In the genomic region with DNA sequence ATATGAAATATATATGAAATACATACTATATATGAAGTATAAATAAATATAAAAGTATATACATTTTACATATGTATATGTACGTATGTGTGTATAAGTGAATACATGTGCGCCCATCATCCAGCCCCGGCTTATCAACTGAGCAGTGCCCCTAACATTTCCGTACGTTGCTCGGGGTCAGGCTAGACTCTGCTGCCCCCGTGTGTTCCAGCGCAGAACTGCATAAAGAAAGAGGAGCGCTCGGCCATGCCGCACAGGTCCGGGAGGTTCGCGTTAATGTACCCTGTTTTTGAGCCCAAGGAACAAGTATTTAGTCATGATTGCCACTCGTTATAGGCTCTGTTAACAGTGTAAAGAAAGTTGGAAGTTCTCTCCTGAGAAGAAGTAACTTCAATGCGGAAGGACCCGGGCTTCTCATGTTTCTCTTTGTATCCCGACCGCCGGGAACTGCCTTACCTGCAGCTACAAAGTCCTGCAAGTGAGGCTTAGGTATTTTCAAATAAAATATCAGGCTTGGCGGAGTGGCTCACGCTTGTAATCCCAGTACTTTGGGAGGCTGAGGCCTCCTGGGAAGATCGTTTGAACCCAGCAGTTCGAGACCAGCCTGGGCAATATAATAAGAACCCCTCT, we compare ENCODE assay signal across 8 cellular contexts. TPM values are rescaled to one million over a fixed set of nuclear protein-coding genes. Genes with fewer than 3 reads are reported as not detected.
DNase-seq lines count a peak whose midpoint lies in the region; ATAC-seq and TF ChIP-seq lines count a peak whose summit lies in the region.

No MANE protein-coding gene starts in this region.

- H2BK120ac ChIP-seq in H9 (ENCODE audit: low read depth, low read length, poor library complexity, severe bottlenecking): no peak overlapping the region

- H3K4me1 ChIP-seq in H9 (ENCODE audit: insufficient read depth, low read length) (no peaks in the 10 kb centered on the region), Loucy (ENCODE audit: insufficient read depth, low read length, poor library complexity, severe bottlenecking) (peaks cover 20% of the 10 kb centered on the region), SK-N-SH (ENCODE audit: control insufficient read depth in 1 of 2, insufficient read depth in 2 of 2, low read depth in 1 of 2, low read length in 1 of 2) (peaks cover 0 to 5% of the 10 kb centered on the region in 2 experiments; a peak in 1 of 4 replicates), cardiac muscle cell (ENCODE audit: low read depth) (no peaks in the 10 kb centered on the region), rectal smooth muscle tissue (ENCODE audit: control insufficient read depth, insufficient read depth, low read length) (peaks cover 6% of the 10 kb centered on the region), vagina (no peaks in the 10 kb centered on the region)

- H3F3A ChIP-seq in Loucy (ENCODE audit: low read depth): peaks cover 7% of the 10 kb centered on the region; the same call in 1 of the 2 replicates
- no peaks in the 10 kb centered on the region for H3F3A ChIP-seq in SK-N-SH (replicated peaks; ENCODE audit: insufficient read depth)

- peak overlapping the region; percentile 4 for H3K4me2 ChIP-seq in H9 (ENCODE audit: insufficient read depth, insufficient read length, low read length)
- peak overlapping the region; percentile 56 for H3K4me2 ChIP-seq in Loucy (ENCODE audit: low read depth, low read length, poor library complexity, severe bottlenecking)
- peak overlapping the region; percentile 69 for H3K4me2 ChIP-seq in SK-N-SH

- H3K4me3 Mint-ChIP-seq in H9: peak overlapping the region; percentile 63 to 73

- H3K27ac Mint-ChIP-seq in H9: peak overlapping the region in 2 of 3 experiments; percentile 70 to 84; a peak in 2 of 7 replicates
- no peak overlapping the region for H3K27ac Mint-ChIP-seq in activated naive CD4-positive, alpha-beta T cell treated with anti-CD3 and anti-CD28 coated beads, Interleukin-2, amount 50 U/mL, for 72 hours

- H3K9me3 ChIP-seq in H9 (ENCODE audit: control insufficient read depth, low read depth, low read length) (no peaks in the 10 kb centered on the region), Loucy (ENCODE audit: insufficient read depth, low read depth, low read length) (no peaks in the 10 kb centered on the region), SK-N-SH (no peaks in the 10 kb centered on the region), cardiac muscle cell (ENCODE audit: low read depth) (no peaks in the 10 kb centered on the region), vagina (no peaks in the 10 kb centered on the region)

- no peaks in the 10 kb centered on the region for H3K36me3 Mint-ChIP-seq in H9 (ENCODE audit: insufficient read depth in 1 of 3, low read depth in 3 of 3)
- no peaks in the 10 kb centered on the region for H3K36me3 Mint-ChIP-seq in activated naive CD4-positive, alpha-beta T cell treated with anti-CD3 and anti-CD28 coated beads, Interleukin-2, amount 50 U/mL, for 72 hours

- H3K27ac ChIP-seq in H9 (ENCODE audit: insufficient read length, low read depth, low read length) (no peak overlapping the region), SK-N-SH (ENCODE audit: low read depth in 2 of 2, low read length in 1 of 2) (no peak overlapping the region), cardiac muscle cell (no peak overlapping the region), rectal smooth muscle tissue (ENCODE audit: low read depth, low read length) (no peak overlapping the region), vagina (no peak overlapping the region)

- H3K27me3 Mint-ChIP-seq in H9 (ENCODE audit: low read depth): peaks cover 13% of the 10 kb centered on the region

- peak overlapping the region; percentile 44 for H3K4me3 ChIP-seq in Loucy (ENCODE audit: low read length, poor library complexity, severe bottlenecking)
- peak overlapping the region; percentile 27 to 47; a peak in 2 of 4 replicates for H3K4me3 ChIP-seq in SK-N-SH (ENCODE audit: low read depth in 2 of 2, low read length in 1 of 2)
- H3K4me3 ChIP-seq in cardiac muscle cell: no peak overlapping the region
- peak overlapping the region; percentile 53 for H3K4me3 ChIP-seq in rectal smooth muscle tissue (ENCODE audit: low read length)
- H3K4me3 ChIP-seq in vagina: peak overlapping the region in 1 of 2 donors; percentile 11

- no peak overlapping the region for H2BK12ac ChIP-seq in H9 (ENCODE audit: insufficient read length, low read depth, low read length)

- H4K8ac ChIP-seq in H9 (replicated peaks; ENCODE audit: insufficient read length, low read depth, low read length): no peak overlapping the region

- no peak overlapping the region for H3K9ac ChIP-seq in H9 (ENCODE audit: extremely low read depth, insufficient read length, low read length)
- H3K9ac ChIP-seq in Loucy (ENCODE audit: low read depth, low read length, poor library complexity, severe bottlenecking): no peak overlapping the region
- no peak overlapping the region for H3K9ac ChIP-seq in SK-N-SH
- H3K9ac ChIP-seq in rectal smooth muscle tissue (ENCODE audit: low read length): no peak overlapping the region

- H3K14ac ChIP-seq in H9 (ENCODE audit: insufficient read depth, low read length): no peak overlapping the region

- no peak overlapping the region for H3K18ac ChIP-seq in H9 (ENCODE audit: insufficient read length, low read depth, low read length)

- TF ChIP-seq EP300 in SK-N-SH (IDR thresholded peaks at IDR 0.05; ENCODE audit: borderline replicate concordance in 1 of 2, low read depth in 1 of 2, low read length in 1 of 2): no peak

- H3K56ac ChIP-seq in H9 (ENCODE audit: insufficient read length, low read depth, low read length): no peak overlapping the region

- H4K20me1 ChIP-seq in H9 (ENCODE audit: control insufficient read depth, insufficient read depth, insufficient read length) (no peaks in the 10 kb centered on the region), Loucy (ENCODE audit: insufficient read depth, low read length, poor library complexity, severe bottlenecking) (no peaks in the 10 kb centered on the region), SK-N-SH (ENCODE audit: insufficient read depth) (no peaks in the 10 kb centered on the region)

- ATAC-seq in activated naive CD4-positive, alpha-beta T cell treated with anti-CD3 and anti-CD28 coated beads, Interleukin-2, amount 50 U/mL, for 72 hours: peak; percentile 86 to 90

- H2BK20ac ChIP-seq in H9 (ENCODE audit: low read depth, low read length, poor library complexity, severe bottlenecking): no peak overlapping the region

- H3K79me2 ChIP-seq in H9 (ENCODE audit: insufficient read depth, low read length): no peaks in the 10 kb centered on the region
- no peaks in the 10 kb centered on the region for H3K79me2 ChIP-seq in Loucy (ENCODE audit: insufficient read depth, low read length)
- no peaks in the 10 kb centered on the region for H3K79me2 ChIP-seq in SK-N-SH (ENCODE audit: insufficient read depth)

- H3K36me3 ChIP-seq in Loucy (ENCODE audit: insufficient read depth, low read length) (no peaks in the 10 kb centered on the region), SK-N-SH (replicated peaks in 1 of 2; ENCODE audit: control insufficient read depth in 1 of 2, insufficient read depth in 2 of 2, low read length in 1 of 2) (no peaks in the 10 kb centered on the region), cardiac muscle cell (no peaks in the 10 kb centered on the region), rectal smooth muscle tissue (ENCODE audit: control insufficient read depth, insufficient read depth, low read length) (no peaks in the 10 kb centered on the region), vagina (no peaks in the 10 kb centered on the region)

- H2AK5ac ChIP-seq in H9 (ENCODE audit: insufficient read length, low read length): no peak overlapping the region

- no peak overlapping the region for H3K23ac ChIP-seq in H9 (ENCODE audit: insufficient read length, low read depth, low read length)

- peak overlapping the region; percentile 2 for H2AFZ ChIP-seq in H9 (ENCODE audit: low read length)
- peak overlapping the region; percentile 91 for H2AFZ ChIP-seq in Loucy (ENCODE audit: low read length)
- peak overlapping the region; percentile 9; the same call in 1 of the 2 replicates for H2AFZ ChIP-seq in SK-N-SH (ENCODE audit: low read depth)

- no CpG with 5 or more reads among the region's 24 CpGs for WGBS in H9 (ENCODE audit: extremely low coverage, insufficient read length, low lambda C conversion rate)
- 18% methylated on average over 24 of the region's 24 CpGs for WGBS in SK-N-SH (ENCODE audit: low lambda C conversion rate)

- no peaks in the 10 kb centered on the region for H3K4me1 Mint-ChIP-seq in H9

- TF ChIP-seq CTCF in H9 (conservative IDR thresholded peaks at IDR 0.05) (peak; percentile 95), Loucy (conservative IDR thresholded peaks at IDR 0.05; ENCODE audit: low read length) (peak; percentile 85), SK-N-SH (IDR thresholded peaks at IDR 0.05) (peak; percentile 88), cardiac muscle cell (IDR thresholded peaks at IDR 0.05; ENCODE audit: low read depth, low read length) (peak; percentile 94), vagina (IDR thresholded peaks at IDR 0.05) (peak; percentile 65 to 89 (median 85))

- H3K9me2 ChIP-seq in Loucy (replicated peaks; ENCODE audit: low read depth, low read length): no peaks in the 10 kb centered on the region
- no peaks in the 10 kb centered on the region for H3K9me2 ChIP-seq in SK-N-SH

- H2BK15ac ChIP-seq in H9 (ENCODE audit: low read depth, low read length): no peak overlapping the region

- TF ChIP-seq RAD21 in SK-N-SH (IDR thresholded peaks at IDR 0.05; ENCODE audit: low read length): peak; percentile 87

- peak; percentile 37 for DNase-seq in GF-D8 (lab: John Stamatoyannopoulos, UW)
- peak; percentile 73 for DNase-seq in H9
- peak; percentile 88 for DNase-seq in SK-N-SH
- DNase-seq in activated naive CD4-positive, alpha-beta T cell treated with anti-CD3 and anti-CD28 coated beads, Interleukin-2, amount 50 U/mL, for 72 hours (ENCODE audit: low spot score in 2 of 2): peak; percentile 59 to 85
- DNase-seq in cardiac muscle cell (ENCODE audit: low read depth in 1 of 2, low spot score in 1 of 2): peak; percentile 60 to 80
- no peak for DNase-seq in vagina (ENCODE audit: extremely low spot score in 2 of 2)

- H3K23me2 ChIP-seq in H9 (ENCODE audit: insufficient read length, low read depth, low read length, poor library complexity, severe bottlenecking): no peaks in the 10 kb centered on the region

- H3K27me3 ChIP-seq in H9 (ENCODE audit: insufficient read depth, low read length): no peaks in the 10 kb centered on the region
- no peaks in the 10 kb centered on the region for H3K27me3 ChIP-seq in Loucy (ENCODE audit: insufficient read depth, low read length, poor library complexity, severe bottlenecking)
- no peaks in the 10 kb centered on the region for H3K27me3 ChIP-seq in SK-N-SH (ENCODE audit: insufficient read depth)
- H3K27me3 ChIP-seq in cardiac muscle cell: peaks cover 17% of the 10 kb centered on the region
- H3K27me3 ChIP-seq in rectal smooth muscle tissue (ENCODE audit: control insufficient read depth, insufficient read depth, low read length): no peaks in the 10 kb centered on the region
- no peaks in the 10 kb centered on the region for H3K27me3 ChIP-seq in vagina

- H4K5ac ChIP-seq in H9 (ENCODE audit: insufficient read length, low read depth, low read length): no peak overlapping the region

- H3K9me3 Mint-ChIP-seq in H9: no peaks in the 10 kb centered on the region
- H3K9me3 Mint-ChIP-seq in activated naive CD4-positive, alpha-beta T cell treated with anti-CD3 and anti-CD28 coated beads, Interleukin-2, amount 50 U/mL, for 72 hours: no peaks in the 10 kb centered on the region

- no peak overlapping the region for H3T11ph ChIP-seq in H9 (ENCODE audit: low read length)

- no peak overlapping the region for H4K91ac ChIP-seq in H9 (ENCODE audit: insufficient read length, low read depth, low read length)

- TF ChIP-seq POLR2A in vagina (IDR thresholded peaks at IDR 0.05): no peak

- H3K4ac ChIP-seq in H9 (ENCODE audit: low read depth, low read length): no peak overlapping the region

- intact Hi-C loops in vagina (cut with DNase I): no loop called here

- POLR2A ChIA-PET in SK-N-SH (lab: Yijun Ruan, JAX): no interaction called here

- H2BK5ac ChIP-seq in H9 (ENCODE audit: insufficient read length, low read length): no peak overlapping the region

- CTCF ChIA-PET in SK-N-SH (lab: Yijun Ruan, JAX): interaction anchor here (0.6 to 6.1 kb wide), 23 partner anchors 9 to 1174 kb away, joined by 3 to 46 read pairs (median 5); no protein-coding TSS in a partner anchor

- no peaks in the 10 kb centered on the region for H3K79me1 ChIP-seq in H9 (ENCODE audit: insufficient read depth, low read depth, low read length, poor library complexity, severe bottlenecking)

RNA-seq across cellular contexts. Expression of a gene that starts 55.7 kb away (rescaled TPM):
- total RNA-seq in H9 (2021) (not detected in 2 replicates), cardiac muscle cell (not detected in 2 replicates), vagina (0.74 TPM)
- polyA plus RNA-seq in SK-N-SH (2012; rRNA removed) (not detected in 2 replicates), cardiac muscle cell (not detected in 2 replicates)
- not detected in 2 replicates for polyA plus RNA-seq in SK-N-SH (2012; cell fraction: cytosol; rRNA removed)
- polyA plus RNA-seq in SK-N-SH (2012; cell fraction: nucleus; rRNA removed): not detected in 2 replicates
- total RNA-seq in activated naive CD4-positive, alpha-beta T cell treated with anti-CD3 and anti-CD28 coated beads, Interleukin-2, amount 50 U/mL, for 72 hours: under 1 TPM in 1 of 2 donors, not detected in 1; 0.76 TPM

Comparison
In these comparisons a context has a peak if more than half of its experiments do, and no peak if none do; other contexts are left out.
1. DNase-seq: peak in GF-D8 (single experiment), H9 (single experiment), SK-N-SH (single experiment), activated naive CD4-positive, alpha-beta T cell treated with anti-CD3 and anti-CD28 coated beads, Interleukin-2, amount 50 U/mL, for 72 hours (2 of 2) and cardiac muscle cell (2 of 2); none in vagina (0 of 2).
2. H2AFZ ChIP-seq: peak in every context shown above with its lines; median percentile 91 in Loucy; 9 in SK-N-SH; 2 in H9.
3. H3K4me2 ChIP-seq: peak in every context shown above with its lines; median percentile 69 in SK-N-SH; 56 in Loucy; 4 in H9.
4. H3K27ac Mint-ChIP-seq: peak in H9 (2 of 3); none in activated naive CD4-positive, alpha-beta T cell treated with anti-CD3 and anti-CD28 coated beads, Interleukin-2, amount 50 U/mL, for 72 hours (0 of 2).
5. Peak in every context shown above with its lines, with median percentiles within 50 percentile points of each other: CTCF ChIP-seq.